ENCODE assay signal across 20 cellular contexts in genomic region chr22:25935266-25936058, GRCh38.
DNase-seq lines count a peak whose midpoint lies in the region; ATAC-seq and TF ChIP-seq lines count a peak whose summit lies in the region.
"Had no signal": no experiment of that assay in that cellular context is flagged by ENCODE, and none has a peak within 500 bp of the region (broad histone marks: within the 10 kb centered on the region; RNA-seq: fewer than 3 reads in every experiment).

No MANE protein-coding gene starts in this region.

- H3F3A ChIP-seq in GM23338 (replicated peaks; ENCODE audit: low read depth) (no peaks in the 10 kb centered on the region), neural progenitor cell (ENCODE audit: low read depth) (no peaks in the 10 kb centered on the region)

- no peak overlapping the region for H2AFZ ChIP-seq in GM23338
- H2AFZ ChIP-seq in neural progenitor cell (replicated peaks): no peak overlapping the region

- H3K27ac ChIP-seq in GM23338 (ENCODE audit: low read depth): no peak overlapping the region
- H3K27ac ChIP-seq in neural progenitor cell: no peak overlapping the region
- H3K27ac ChIP-seq in caudate nucleus (ENCODE audit: low read depth, low read length): no peak overlapping the region
- H3K27ac ChIP-seq: C4-2B had no signal

- H3K27me3 Mint-ChIP-seq in GM23338 (ENCODE audit: insufficient read depth, low read depth, poor library complexity) (peaks cover 11% of the 10 kb centered on the region), neural progenitor cell (ENCODE audit: insufficient read depth, low read depth) (peaks cover 11% of the 10 kb centered on the region), natural killer cell (ENCODE audit: low read depth in 2 of 2) (peaks cover 16 to 20% of the 10 kb centered on the region in 2 donors)

- H3K4me3 ChIP-seq in GM23338: peak overlapping the region; percentile 32
- H3K4me3 ChIP-seq in NT2/D1 (ENCODE audit: insufficient read length, low read depth): no peak overlapping the region
- peak overlapping the region; percentile 12 for H3K4me3 ChIP-seq in iPS-15b (ENCODE audit: low read depth, low read length)
- H3K4me3 ChIP-seq in neural progenitor cell: no peak overlapping the region

- H3K9me3 ChIP-seq in NT2/D1 (ENCODE audit: insufficient read depth, low read length) (peaks cover 8% of the 10 kb centered on the region; the same call in 1 of the 2 replicates), iPS-15b (ENCODE audit: control insufficient read depth, insufficient read depth, low read length) (no peaks in the 10 kb centered on the region), neural progenitor cell (ENCODE audit: low read depth) (no peaks in the 10 kb centered on the region)

- DNase-seq in GM23338 (ENCODE audit: low spot score) (peak; percentile 27), NT2/D1 (ENCODE audit: low read depth, low spot score) (no peak), neural progenitor cell (ENCODE audit: low spot score) (no peak), MV-4-11 (lab: John Stamatoyannopoulos, UW) (no peak), natural killer cell (no peak), caudate nucleus (lab: John Stamatoyannopoulos, UW) (no peak), NCI-H2171 (lab: John Stamatoyannopoulos, UW) (no peak)
- DNase-seq: Calu3; CD8-positive, alpha-beta memory T cell; DMS153; KG1; NCI-H1105; NCI-H146; NCI-H2029 treated with DMSO at 0.1 percent for 48 hours; NCI-H2171 treated with DMSO at 0.1 percent for 48 hours; NCI-H524 treated with DMSO at 0.1 percent for 48 hours; PC-3; Right ventricle myocardium superior had no signal

- peaks cover 7% of the 10 kb centered on the region; the same call in 2 of the 3 replicates for H3K36me3 Mint-ChIP-seq in GM23338 (ENCODE audit: low read depth)
- H3K36me3 Mint-ChIP-seq in neural progenitor cell: no peaks in the 10 kb centered on the region
- H3K36me3 Mint-ChIP-seq in natural killer cell: no peaks in the 10 kb centered on the region
- H3K36me3 Mint-ChIP-seq: CD8-positive, alpha-beta memory T cell had no signal

- H3K27me3 ChIP-seq in GM23338 (ENCODE audit: insufficient read depth): peaks cover 5% of the 10 kb centered on the region
- H3K27me3 ChIP-seq in NT2/D1 (ENCODE audit: insufficient read depth, insufficient read length): no peaks in the 10 kb centered on the region
- no peaks in the 10 kb centered on the region for H3K27me3 ChIP-seq in iPS-15b (ENCODE audit: control insufficient read depth, insufficient read depth, low read length)
- no peaks in the 10 kb centered on the region for H3K27me3 ChIP-seq in neural progenitor cell

- H3K4me3 Mint-ChIP-seq in GM23338 (peak overlapping the region; percentile 47), neural progenitor cell (no peak overlapping the region), natural killer cell (no peak overlapping the region)
- H3K4me3 Mint-ChIP-seq: CD8-positive, alpha-beta memory T cell had no signal

- TF ChIP-seq CTCF in GM23338 (conservative IDR thresholded peaks at IDR 0.05; ENCODE audit: low read depth in 2 of 2) (no peak), neural progenitor cell (IDR thresholded peaks at IDR 0.05) (no peak), natural killer cell (IDR thresholded peaks at IDR 0.05) (no peak)

- H3K4me1 ChIP-seq in GM23338 (ENCODE audit: insufficient read depth) (peaks cover 41% of the 10 kb centered on the region), NT2/D1 (ENCODE audit: insufficient read depth, insufficient read length) (peaks cover 8% of the 10 kb centered on the region), iPS-15b (ENCODE audit: control insufficient read depth, insufficient read depth, low read length) (peaks cover 23% of the 10 kb centered on the region), neural progenitor cell (peaks cover 22% of the 10 kb centered on the region)

- H4K20me1 ChIP-seq in GM23338 (replicated peaks; ENCODE audit: insufficient read depth) (no peaks in the 10 kb centered on the region), neural progenitor cell (ENCODE audit: low read depth) (no peaks in the 10 kb centered on the region)

- intact Hi-C loops in natural killer cell (cut with micrococcal nuclease): no loop called here

- H3K9ac ChIP-seq in NT2/D1 (ENCODE audit: insufficient read length, low read depth): peak overlapping the region; percentile 23
- H3K9ac ChIP-seq in iPS-15b (ENCODE audit: low read depth, low read length): no peak overlapping the region
- H3K9ac ChIP-seq in neural progenitor cell: no peak overlapping the region

- no peaks in the 10 kb centered on the region for H3K79me2 ChIP-seq in GM23338 (replicated peaks; ENCODE audit: insufficient read depth)
- no peaks in the 10 kb centered on the region for H3K79me2 ChIP-seq in neural progenitor cell (ENCODE audit: low read depth)

- H3K27ac Mint-ChIP-seq in GM23338 (no peak overlapping the region), neural progenitor cell (peak overlapping the region; percentile 57), natural killer cell (no peak overlapping the region)
- H3K27ac Mint-ChIP-seq: CD8-positive, alpha-beta memory T cell had no signal

- peak; percentile 76 for ATAC-seq in GM23338
- ATAC-seq in natural killer cell: no peak
- ATAC-seq: PC-3 had no signal

- peaks cover 10% of the 10 kb centered on the region; the same call in 2 of the 3 replicates for H3K9me3 Mint-ChIP-seq in GM23338
- H3K9me3 Mint-ChIP-seq in neural progenitor cell: no peaks in the 10 kb centered on the region
- no peaks in the 10 kb centered on the region for H3K9me3 Mint-ChIP-seq in natural killer cell

- H3K4me2 ChIP-seq in GM23338 (peak overlapping the region; percentile 78), neural progenitor cell (no peak overlapping the region)

- H3K9me2 ChIP-seq in GM23338 (ENCODE audit: insufficient read depth): peaks cover 5% of the 10 kb centered on the region; the same call in 1 of the 2 replicates

- H3K36me3 ChIP-seq in GM23338 (ENCODE audit: insufficient read depth) (no peaks in the 10 kb centered on the region; the same call in 1 of the 2 replicates), NT2/D1 (ENCODE audit: insufficient read depth, insufficient read length, low read length) (no peaks in the 10 kb centered on the region), iPS-15b (ENCODE audit: control insufficient read depth, insufficient read depth, low read length) (no peaks in the 10 kb centered on the region), neural progenitor cell (no peaks in the 10 kb centered on the region)

- H3K4me1 Mint-ChIP-seq in GM23338 (peaks cover 53% of the 10 kb centered on the region), neural progenitor cell (peaks cover 28% of the 10 kb centered on the region), natural killer cell (peaks cover 0 to 4% of the 10 kb centered on the region in 2 donors)
- H3K4me1 Mint-ChIP-seq: CD8-positive, alpha-beta memory T cell had no signal

TF ChIP-seq in GM23338, 12 proteins besides CTCF, POLR2A, EP300 and RAD21 (continues in another document):
- TF ChIP-seq ZNF114 (CRISPR knock-in tag; IDR thresholded peaks at IDR 0.05): no peak
- no peak for TF ChIP-seq STAT1 (IDR thresholded peaks at IDR 0.05; ENCODE audit: unreplicated experiment)
- peak; percentile 36; the same call in 1 of the 2 replicates for TF ChIP-seq POLR2AphosphoS5 (IDR thresholded peaks at IDR 0.05; ENCODE audit: low read depth)

Comparison
In these comparisons a context has a peak if more than half of its experiments do, and no peak if none do; other contexts are left out.
1. H3K4me3 ChIP-seq: peak in GM23338 (single experiment) and iPS-15b (single experiment); none in NT2/D1 (single experiment) and neural progenitor cell (single experiment).